In genomic region chr15:72118400-72118978, GRCh38 we compare ENCODE assay signal across 8 cellular contexts. TPM values are rescaled to one million over a fixed set of nuclear protein-coding genes. Genes with fewer than 3 reads are reported as not detected.
DNase-seq lines count a peak whose midpoint lies in the region; TF ChIP-seq lines count a peak whose summit lies in the region.

Gene SENP8 (plus strand): TSS chr15:72118403. CDS start chr15:72139624, 21,221 bp downstream.

- H2BK5ac ChIP-seq in mesendoderm (ENCODE audit: low read length): peak within 1 kb of the TSS; percentile 47

- H3K79me2 ChIP-seq in OCI-LY1 (ENCODE audit: insufficient read depth, low read length): peaks cover 30% of the 10 kb centered on the region
- no peaks in the 10 kb centered on the region for H3K79me2 ChIP-seq in mesendoderm (ENCODE audit: control insufficient read depth, insufficient read depth, low read length)

- peak within 1 kb of the TSS; percentile 65 for H3K18ac ChIP-seq in mesendoderm (ENCODE audit: low read length)

- no peak within 1 kb of the TSS for H4K8ac ChIP-seq in mesendoderm (ENCODE audit: low read depth, low read length)

- no peak within 1 kb of the TSS for H3K23ac ChIP-seq in mesendoderm (ENCODE audit: low read length)

- H3K27ac ChIP-seq in OCI-LY1 (ENCODE audit: low read depth, low read length, poor library complexity, severe bottlenecking) (peak within 1 kb of the TSS; percentile 81), mesendoderm (ENCODE audit: low read depth, low read length) (peak within 1 kb of the TSS; percentile 97)

- peak within 1 kb of the TSS; percentile 85 for H3K9ac ChIP-seq in OCI-LY1 (ENCODE audit: low read length)
- H3K9ac ChIP-seq in mesendoderm (ENCODE audit: low read length): peak within 1 kb of the TSS; percentile 92

- peak within 1 kb of the TSS; percentile 98 for H3K56ac ChIP-seq in mesendoderm (ENCODE audit: low read length)

- H3K4ac ChIP-seq in mesendoderm (ENCODE audit: low read depth, low read length): no peak within 1 kb of the TSS

- H3K4me1 ChIP-seq in OCI-LY1 (ENCODE audit: insufficient read depth, low read length, severe bottlenecking) (peaks cover 47% of the 10 kb centered on the region), mesendoderm (ENCODE audit: control insufficient read depth, low read depth, low read length) (no peaks in the 10 kb centered on the region)

- H3K4me2 ChIP-seq in OCI-LY1 (ENCODE audit: low read length) (peak within 1 kb of the TSS; percentile 98), mesendoderm (ENCODE audit: low read length) (peak within 1 kb of the TSS; percentile 85)

- H4K20me1 ChIP-seq in OCI-LY1 (ENCODE audit: insufficient read depth, low read length): no peaks in the 10 kb centered on the region

- no peak within 1 kb of the TSS for H2AK5ac ChIP-seq in mesendoderm (ENCODE audit: low read length)

- no peak within 1 kb of the TSS for H4K5ac ChIP-seq in mesendoderm (ENCODE audit: low read length)

- peaks cover 3% of the 10 kb centered on the region for H3K79me1 ChIP-seq in mesendoderm (ENCODE audit: low read length)

- no peaks in the 10 kb centered on the region for H3K27me3 ChIP-seq in OCI-LY1 (ENCODE audit: insufficient read depth, low read length)
- H3K27me3 ChIP-seq in mesendoderm (ENCODE audit: insufficient read depth, low read length, poor library complexity): no peaks in the 10 kb centered on the region

- H2BK15ac ChIP-seq in mesendoderm (replicated peaks; ENCODE audit: low read depth): no peak within 1 kb of the TSS

- H3K9me3 ChIP-seq in OCI-LY1 (ENCODE audit: low read length): no peaks in the 10 kb centered on the region

- H3K9me2 ChIP-seq in OCI-LY1 (ENCODE audit: low read depth, low read length): no peaks in the 10 kb centered on the region

- DNase-seq in NCI-H748 treated with DMSO at 0.1 percent for 48 hours (lab: John Stamatoyannopoulos, UW) (peak; percentile 87), NCI-H748 (lab: John Stamatoyannopoulos, UW; ENCODE audit: unreplicated experiment) (no peak), HCEC 1CT (peak; percentile 68), dedifferentiated amniotic fluid mesenchymal stem cell (ENCODE audit: extremely low spot score) (peak; percentile 66), mesendoderm (no peak), H4 (ENCODE audit: low spot score) (no peak), cortex of kidney (lab: John Stamatoyannopoulos, UW) (no peak)

- TF ChIP-seq CTCF in OCI-LY1 (IDR thresholded peaks at IDR 0.05; ENCODE audit: low read length): no peak

- H3K4me3 ChIP-seq in OCI-LY1 (ENCODE audit: low read depth, low read length, poor library complexity, severe bottlenecking): peak within 1 kb of the TSS; percentile 87
- H3K4me3 ChIP-seq in mesendoderm (ENCODE audit: low read length): peak within 1 kb of the TSS; percentile 85

- H2AFZ ChIP-seq in OCI-LY1 (ENCODE audit: low read length): peak within 1 kb of the TSS; percentile 75; the same call in 1 of the 2 replicates

- H2BK120ac ChIP-seq in mesendoderm (ENCODE audit: low read depth, low read length): no peak within 1 kb of the TSS

- no peaks in the 10 kb centered on the region for H3K36me3 ChIP-seq in OCI-LY1 (ENCODE audit: insufficient read depth, low read length)
- H3K36me3 ChIP-seq in mesendoderm (ENCODE audit: control insufficient read depth, insufficient read depth, low read length): no peaks in the 10 kb centered on the region

- H3F3A ChIP-seq in OCI-LY1 (ENCODE audit: insufficient read depth, low read length): no peaks in the 10 kb centered on the region

- no CpG with 5 or more reads among the region's 25 CpGs for WGBS in mesendoderm (ENCODE audit: extremely low coverage, insufficient coverage, low lambda C conversion rate)

RNA-seq across cellular contexts. Expression of gene SENP8, which starts in this region (rescaled TPM):
- 2.3 TPM for polyA plus RNA-seq in mesendoderm (2013, experiment 1 of 2)
- polyA plus RNA-seq in mesendoderm (2013, experiment 2 of 2): 2.7 TPM
- 2.5 and 3.2 TPM in 2 replicates for total RNA-seq in H4 (2014; rRNA removed; shearing (Covaris generic))

Comparison
In these comparisons a context has a peak if more than half of its experiments do, and no peak if none do; other contexts are left out.
1. DNase-seq: peak in NCI-H748 treated with DMSO at 0.1 percent for 48 hours (single experiment), HCEC 1CT (single experiment) and dedifferentiated amniotic fluid mesenchymal stem cell (single experiment); none in NCI-H748 (single experiment), mesendoderm (single experiment), H4 (single experiment) and cortex of kidney (single experiment).